ENCODE assay signal across 15 cellular contexts in the genomic region with DNA sequence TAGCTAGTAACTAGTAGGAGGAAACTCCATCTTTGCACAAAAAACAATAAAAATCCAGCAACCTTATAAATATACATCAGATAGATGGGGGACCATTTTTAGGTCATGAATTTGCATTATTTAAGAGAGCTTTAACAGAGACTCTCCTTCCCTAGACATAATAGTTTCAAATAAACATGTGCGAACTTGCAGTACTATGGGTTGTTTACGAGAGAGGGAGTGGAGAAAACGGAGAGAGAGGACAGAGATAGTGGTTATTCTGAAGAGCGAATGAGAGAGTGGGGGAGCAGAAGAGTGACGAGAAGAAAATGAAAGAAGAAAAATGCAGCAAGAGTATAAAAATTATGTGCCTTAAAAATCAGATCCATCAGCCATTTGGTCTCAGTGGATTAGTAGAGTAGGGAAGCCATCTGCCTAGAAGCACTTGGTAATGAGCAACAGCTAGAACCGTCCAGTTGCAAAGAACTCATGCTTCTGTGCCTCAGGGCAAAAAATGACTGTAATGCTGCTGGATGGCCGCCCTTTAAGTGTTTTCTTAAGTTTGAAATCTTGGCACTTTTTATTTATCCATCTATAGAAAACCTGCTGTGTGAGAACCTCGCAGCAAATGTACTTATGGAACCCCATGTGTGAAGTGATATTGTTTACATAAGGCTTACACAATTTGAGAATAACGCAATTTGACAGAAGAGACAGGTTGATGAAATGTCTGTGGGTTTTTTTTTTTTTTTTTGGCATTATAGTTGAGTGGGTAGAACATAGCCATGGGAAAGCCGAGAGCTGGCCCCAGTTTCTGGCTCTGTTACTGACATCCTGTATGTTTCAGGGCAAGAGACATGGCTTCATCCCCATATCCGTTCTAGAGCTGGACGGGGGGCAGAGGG.
DNase-seq lines count a peak whose midpoint lies in the region; ATAC-seq and TF ChIP-seq lines count a peak whose summit lies in the region.
"Had no signal": no experiment of that assay in that cellular context is flagged by ENCODE, and none has a peak within 500 bp of the region (broad histone marks: within the 10 kb centered on the region; RNA-seq: fewer than 3 reads in every experiment).

No MANE protein-coding gene starts in this region.

- H3K4me1 ChIP-seq in heart left ventricle, result peaks cover 0 to 6% (median 0%) of the 10 kb centered on the region in 12 donors
- peaks cover 16% of the 10 kb centered on the region for H3K4me1 ChIP-seq in upper lobe of right lung

- peak overlapping the region in 1 of 12 donors; percentile 19 for H3K27ac ChIP-seq in heart left ventricle
- H3K27ac ChIP-seq in upper lobe of right lung, result no peak overlapping the region
- H3K27ac ChIP-seq: hepatocyte, HL-60, VCaP had no signal

- H3K9me3 ChIP-seq in heart left ventricle (no peaks in the 10 kb centered on the region), upper lobe of right lung (no peaks in the 10 kb centered on the region)

- no peaks in the 10 kb centered on the region for H3K4me1 Mint-ChIP-seq in activated naive CD4-positive, alpha-beta T cell treated with anti-CD3 and anti-CD28 coated beads, Interleukin-2, amount 50 U/mL, for 24 hours
- no peaks in the 10 kb centered on the region for H3K4me1 Mint-ChIP-seq in activated naive CD8-positive, alpha-beta T cell treated with anti-CD3 and anti-CD28 coated beads, Interleukin-2, amount 50 U/mL, for 24 hours
- no peaks in the 10 kb centered on the region for H3K4me1 Mint-ChIP-seq in activated CD4-positive, alpha-beta memory T cell treated with anti-CD3 and anti-CD28 coated beads, Interleukin-2, amount 10 ng/mL, durations not matched to agents 7 days and 5 days

- H3K27me3 Mint-ChIP-seq in activated naive CD4-positive, alpha-beta T cell treated with anti-CD3 and anti-CD28 coated beads, Interleukin-2, amount 50 U/mL, for 24 hours, result peaks cover 1% of the 10 kb centered on the region
- peaks cover 4% of the 10 kb centered on the region for H3K27me3 Mint-ChIP-seq in activated naive CD8-positive, alpha-beta T cell treated with anti-CD3 and anti-CD28 coated beads, Interleukin-2, amount 50 U/mL, for 24 hours
- H3K27me3 Mint-ChIP-seq in activated CD4-positive, alpha-beta memory T cell treated with anti-CD3 and anti-CD28 coated beads, Interleukin-2, amount 10 ng/mL, durations not matched to agents 7 days and 5 days, result no peaks in the 10 kb centered on the region

- no peak for TF ChIP-seq POLR2A in heart left ventricle (IDR thresholded peaks at IDR 0.05)

- POLR2A ChIA-PET in activated CD4-positive, alpha-beta memory T cell treated with anti-CD3 and anti-CD28 coated beads, Interleukin-2, amount 10 ng/mL, durations not matched to agents 7 days and 5 days (lab: Charles Lee), result no interaction called here

- no peaks in the 10 kb centered on the region for H3K36me3 Mint-ChIP-seq in activated naive CD4-positive, alpha-beta T cell treated with anti-CD3 and anti-CD28 coated beads, Interleukin-2, amount 50 U/mL, for 24 hours
- H3K36me3 Mint-ChIP-seq in activated naive CD8-positive, alpha-beta T cell treated with anti-CD3 and anti-CD28 coated beads, Interleukin-2, amount 50 U/mL, for 24 hours (ENCODE audit: low read depth), result no peaks in the 10 kb centered on the region
- no peaks in the 10 kb centered on the region for H3K36me3 Mint-ChIP-seq in activated CD4-positive, alpha-beta memory T cell treated with anti-CD3 and anti-CD28 coated beads, Interleukin-2, amount 10 ng/mL, durations not matched to agents 7 days and 5 days (ENCODE audit: low read depth)

- intact Hi-C loops in heart left ventricle (cut with DNase I), result no loop called here
- intact Hi-C loops in upper lobe of right lung (cut with DNase I), result no loop called here

- DNase-seq in activated naive CD4-positive, alpha-beta T cell (lab: John Stamatoyannopoulos, UW), result no peak
- DNase-seq in amniotic epithelial cell (ENCODE audit: low read depth) (peak; percentile 62), heart left ventricle (peak in 1 of 5 donors; percentile 41), upper lobe of right lung (no peak), germinal center (ENCODE audit: low spot score) (no peak)
- DNase-seq in activated naive CD8-positive, alpha-beta T cell treated with anti-CD3 and anti-CD28 coated beads, Interleukin-2, amount 50 U/mL, for 24 hours, result no peak
- no peak for DNase-seq in activated CD4-positive, alpha-beta memory T cell treated with anti-CD3 and anti-CD28 coated beads, Interleukin-2, amount 10 ng/mL, durations not matched to agents 7 days and 5 days
- DNase-seq: Calu3; effector CD4-positive, alpha-beta T cell; nucleus accumbens; SHP77 treated with DMSO at 0.1 percent for 48 hours had no signal

- ATAC-seq in heart left ventricle (peak; percentile 58 to 86 (median 74)), upper lobe of right lung (peak; percentile 70)
- no peak for ATAC-seq in activated naive CD8-positive, alpha-beta T cell treated with anti-CD3 and anti-CD28 coated beads, Interleukin-2, amount 50 U/mL, for 24 hours

- H3K27ac Mint-ChIP-seq in activated naive CD4-positive, alpha-beta T cell treated with anti-CD3 and anti-CD28 coated beads, Interleukin-2, amount 50 U/mL, for 24 hours, result peak overlapping the region; percentile 3
- H3K27ac Mint-ChIP-seq in activated naive CD8-positive, alpha-beta T cell treated with anti-CD3 and anti-CD28 coated beads, Interleukin-2, amount 50 U/mL, for 24 hours, result no peak overlapping the region
- H3K27ac Mint-ChIP-seq in activated CD4-positive, alpha-beta memory T cell treated with anti-CD3 and anti-CD28 coated beads, Interleukin-2, amount 10 ng/mL, durations not matched to agents 7 days and 5 days, result no peak overlapping the region

- CTCF ChIA-PET in activated CD4-positive, alpha-beta memory T cell treated with anti-CD3 and anti-CD28 coated beads, Interleukin-2, amount 10 ng/mL, durations not matched to agents 7 days and 5 days (lab: Charles Lee), result no interaction called here

- WGBS in heart left ventricle, 4 donors, result 81 to 93% (median 89%) methylated on average over 12 of the region's 12 CpGs

- H3K36me3 ChIP-seq in heart left ventricle (no peaks in the 10 kb centered on the region), upper lobe of right lung (no peaks in the 10 kb centered on the region)

- TF ChIP-seq CTCF in heart left ventricle (IDR thresholded peaks at IDR 0.05) (no peak), upper lobe of right lung (IDR thresholded peaks at IDR 0.05) (no peak)

- no peak overlapping the region for H3K4me3 Mint-ChIP-seq in activated naive CD4-positive, alpha-beta T cell treated with anti-CD3 and anti-CD28 coated beads, Interleukin-2, amount 50 U/mL, for 24 hours
- H3K4me3 Mint-ChIP-seq in activated naive CD8-positive, alpha-beta T cell treated with anti-CD3 and anti-CD28 coated beads, Interleukin-2, amount 50 U/mL, for 24 hours, result no peak overlapping the region
- H3K4me3 Mint-ChIP-seq in activated CD4-positive, alpha-beta memory T cell treated with anti-CD3 and anti-CD28 coated beads, Interleukin-2, amount 10 ng/mL, durations not matched to agents 7 days and 5 days, result no peak overlapping the region

- H3K4me3 ChIP-seq in heart left ventricle (no peak overlapping the region), upper lobe of right lung (no peak overlapping the region)
- H3K4me3 ChIP-seq: hepatocyte had no signal

- H3K9me3 Mint-ChIP-seq in activated naive CD4-positive, alpha-beta T cell treated with anti-CD3 and anti-CD28 coated beads, Interleukin-2, amount 50 U/mL, for 24 hours, result peaks cover 20% of the 10 kb centered on the region
- H3K9me3 Mint-ChIP-seq in activated naive CD8-positive, alpha-beta T cell treated with anti-CD3 and anti-CD28 coated beads, Interleukin-2, amount 50 U/mL, for 24 hours, result peaks cover 4% of the 10 kb centered on the region
- peaks cover 7% of the 10 kb centered on the region for H3K9me3 Mint-ChIP-seq in activated CD4-positive, alpha-beta memory T cell treated with anti-CD3 and anti-CD28 coated beads, Interleukin-2, amount 10 ng/mL, durations not matched to agents 7 days and 5 days

- H3K27me3 ChIP-seq in heart left ventricle (no peaks in the 10 kb centered on the region), upper lobe of right lung (no peaks in the 10 kb centered on the region)
- H3K27me3 ChIP-seq: hepatocyte had no signal
